ENCODE assay signal across 15 cellular contexts in the genomic region with DNA sequence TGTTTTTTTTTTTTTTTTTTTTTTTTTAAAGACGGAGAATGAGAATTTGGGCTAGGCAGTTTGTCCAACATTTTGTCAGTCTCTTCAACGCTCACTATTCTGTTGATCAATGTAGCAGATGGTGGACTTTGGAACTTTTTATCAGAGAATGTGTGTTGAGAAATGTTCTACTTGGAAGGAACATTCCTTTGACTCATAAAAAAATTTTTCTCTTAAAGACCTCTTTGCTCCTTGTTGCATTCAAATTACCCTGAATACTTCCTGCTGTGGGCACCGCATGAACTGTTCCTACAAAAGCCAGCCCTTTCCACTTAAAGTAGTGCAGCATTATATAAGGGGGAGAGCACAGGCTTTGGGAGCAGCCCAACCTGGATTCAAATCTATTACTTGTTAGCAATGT.
DNase-seq lines count a peak whose midpoint lies in the region; ATAC-seq, FAIRE-seq and TF ChIP-seq lines count a peak whose summit lies in the region.
"Had no signal": no experiment of that assay in that cellular context is flagged by ENCODE, and none has a peak within 500 bp of the region (broad histone marks: within the 10 kb centered on the region; RNA-seq: fewer than 3 reads in every experiment).

No MANE protein-coding gene starts in this region.

- H2BK12ac ChIP-seq in mesenchymal stem cell (ENCODE audit: low read length in 2 of 2): no peak overlapping the region

- H3K36me3 ChIP-seq in mesenchymal stem cell (ENCODE audit: control insufficient read depth in 1 of 2, insufficient read depth in 2 of 2, low read depth in 1 of 2, low read length in 2 of 2): peaks cover 0 to 10% of the 10 kb centered on the region in 2 experiments
- H3K36me3 ChIP-seq in suprapubic skin: no peaks in the 10 kb centered on the region

- H3K9ac ChIP-seq in mesenchymal stem cell (ENCODE audit: low read length): no peak overlapping the region

- H4K8ac ChIP-seq in mesenchymal stem cell (ENCODE audit: low read length): no peak overlapping the region

- H3K9me3 ChIP-seq in A549 (no peaks in the 10 kb centered on the region), mesenchymal stem cell (ENCODE audit: control insufficient read depth, low read length) (no peaks in the 10 kb centered on the region), suprapubic skin (no peaks in the 10 kb centered on the region)
- H3K9me3 ChIP-seq: SJSA1 had no signal

- peak; percentile 68 to 89; a peak in 5 of 6 replicates for ATAC-seq in A549
- no peak for ATAC-seq in HG03521 (IDR thresholded peaks at IDR 0.05; ENCODE audit: unreplicated experiment)
- ATAC-seq: activated CD4-positive, CD25-positive, alpha-beta regulatory T cell treated with anti-CD3 and anti-CD28 coated beads, Interleukin-2, amount 50 U/mL, for 24 hours had no signal

- no peak overlapping the region for H2AFZ ChIP-seq in mesenchymal stem cell (ENCODE audit: low read depth, low read length)

- H3K27ac ChIP-seq in A549 (peak overlapping the region; percentile 70; a peak in 5 of 6 replicates), mesenchymal stem cell (ENCODE audit: low read length, poor library complexity, severe bottlenecking) (no peak overlapping the region), suprapubic skin (no peak overlapping the region)
- H3K27ac ChIP-seq: SJSA1 had no signal

- TF ChIP-seq POLR2A in A549 (IDR thresholded peaks at IDR 0.05; ENCODE audit: low read length): no peak
- no peak for TF ChIP-seq POLR2A in suprapubic skin (IDR thresholded peaks at IDR 0.05)

- TF ChIP-seq RAD21 in A549 (conservative IDR thresholded peaks at IDR 0.05 in 1 of 2, IDR thresholded peaks at IDR 0.05 in 1 of 2): no peak; a peak in 1 of 5 replicates

- H3K18ac ChIP-seq in mesenchymal stem cell (ENCODE audit: low read depth in 1 of 2, low read length in 2 of 2): no peak overlapping the region

- WGBS in A549 (ENCODE audit: missing lambda C conversion rate): 12% methylated on average over 3 of the region's 3 CpGs
- 0% methylated on average over 1 of the region's 3 CpGs for WGBS in mesenchymal stem cell
- 74% methylated on average over 3 of the region's 3 CpGs for WGBS in suprapubic skin

- H3K4ac ChIP-seq in mesenchymal stem cell (ENCODE audit: low read depth in 1 of 2, low read length in 2 of 2): no peak overlapping the region

- peaks cover 29% of the 10 kb centered on the region for H3K4me1 ChIP-seq in A549
- H3K4me1 ChIP-seq in mesenchymal stem cell (ENCODE audit: control insufficient read depth, insufficient read depth, low read depth, low read length): peaks cover 4% of the 10 kb centered on the region
- H3K4me1 ChIP-seq in suprapubic skin: peaks cover 10% of the 10 kb centered on the region
- H3K4me1 ChIP-seq: SJSA1 had no signal

- H4K91ac ChIP-seq in mesenchymal stem cell (ENCODE audit: low read length): no peak overlapping the region

- H3K79me1 ChIP-seq in mesenchymal stem cell (replicated peaks; ENCODE audit: low read length, poor library complexity, severe bottlenecking): peaks cover 21% of the 10 kb centered on the region

- no peak overlapping the region for H3K23ac ChIP-seq in mesenchymal stem cell (ENCODE audit: low read length in 2 of 2)

- TF ChIP-seq CTCF in A549 (IDR thresholded peaks at IDR 0.05) (no peak), suprapubic skin (IDR thresholded peaks at IDR 0.05) (no peak)

- DNase-seq in A549 (ENCODE audit: low read depth in 1 of 2, low spot score in 1 of 2): peak in 1 of 2 experiments; percentile 65
- peak; percentile 21 for DNase-seq in HuH-7.5 (ENCODE audit: low spot score)
- peak; percentile 44 for DNase-seq in fibroblast of peridontal ligament (ENCODE audit: extremely low read depth)
- peak; percentile 51 for DNase-seq in mesenchymal stem cell
- no peak for DNase-seq in suprapubic skin (ENCODE audit: low spot score in 2 of 2)
- DNase-seq in activated CD8-positive, alpha-beta memory T cell treated with anti-CD3 and anti-CD28 coated beads, Interleukin-2, amount 50 U/mL, for 48 hours: no peak
- no peak for DNase-seq in NK-92 treated with Interleukin-12 subunit alpha and Interleukin-12 subunit beta, amount 100 ng/mL, for 24 hours (lab: John Stamatoyannopoulos, UW)
- DNase-seq: activated T-cell treated with anti-CD3 and anti-CD28 coated beads, Interleukin-2, amount 50 U/mL, for 48 hours; anterior cingulate cortex had no signal

- TF ChIP-seq EP300 in A549 (IDR thresholded peaks at IDR 0.05) (no peak), suprapubic skin (IDR thresholded peaks at IDR 0.05) (no peak)

- H2BK5ac ChIP-seq in mesenchymal stem cell (ENCODE audit: low read depth, low read length, poor library complexity, severe bottlenecking): no peak overlapping the region

- no peak overlapping the region for H2BK15ac ChIP-seq in mesenchymal stem cell (ENCODE audit: low read depth, poor library complexity, severe bottlenecking)

- no peak overlapping the region for H2BK120ac ChIP-seq in mesenchymal stem cell (ENCODE audit: low read depth, low read length)

- H3K4me2 ChIP-seq in A549: peak overlapping the region; percentile 73
- H3K4me2 ChIP-seq in mesenchymal stem cell (ENCODE audit: low read length, poor library complexity, severe bottlenecking): no peak overlapping the region
- H3K4me2 ChIP-seq: smooth muscle cell had no signal

- H3K14ac ChIP-seq in mesenchymal stem cell (ENCODE audit: low read length in 2 of 2): no peak overlapping the region

- FAIRE-seq in A549 (lab: Jason Lieb, UNC): no peak
- FAIRE-seq: endometrium, GM12892 had no signal

- H2AK5ac ChIP-seq in mesenchymal stem cell (ENCODE audit: low read length, severe bottlenecking): no peak overlapping the region

- CTCF ChIA-PET in A549 (lab: Yijun Ruan, JAX): no interaction called here

- no peaks in the 10 kb centered on the region for H3K27me3 ChIP-seq in mesenchymal stem cell (ENCODE audit: control insufficient read depth in 1 of 2, insufficient read depth in 1 of 2, low read length in 2 of 2)
- no peaks in the 10 kb centered on the region for H3K27me3 ChIP-seq in suprapubic skin
- H3K27me3 ChIP-seq: SJSA1 had no signal

- no peak overlapping the region for H3K4me3 ChIP-seq in A549
- H3K4me3 ChIP-seq in mesenchymal stem cell (ENCODE audit: insufficient read depth in 1 of 2, low read depth in 1 of 2, low read length in 2 of 2): no peak overlapping the region
- no peak overlapping the region for H3K4me3 ChIP-seq in suprapubic skin
- H3K4me3 ChIP-seq: SJSA1, smooth muscle cell had no signal

- POLR2A ChIA-PET in A549 (lab: Yijun Ruan, JAX): no interaction called here

TF ChIP-seq in A549, 52 proteins besides CTCF, POLR2A, EP300 and RAD21 (continues in another document):
- TF ChIP-seq ZNF302 (CRISPR knock-in tag; IDR thresholded peaks at IDR 0.05) (no peak), TFCP2L1 (CRISPR knock-in tag; IDR thresholded peaks at IDR 0.05) (no peak), JUN (IDR thresholded peaks at IDR 0.05) (0 out of 5 replicates have a peak, but pooled peaks of 1 of the 2 experiments have one; percentile 21), CHD4 (IDR thresholded peaks at IDR 0.05; ENCODE audit: borderline replicate concordance) (no peak), KDM1A (IDR thresholded peaks at IDR 0.05; ENCODE audit: low read depth) (no peak), ZSCAN20 (CRISPR knock-in tag; IDR thresholded peaks at IDR 0.05) (no peak), SMC3 (IDR thresholded peaks at IDR 0.05) (0 out of 3 replicates have a peak, but pooled peaks have one; percentile 4), KDM5A (IDR thresholded peaks at IDR 0.05) (no peak), CEBPB (IDR thresholded peaks at IDR 0.05) (peak in 1 of 2 experiments; percentile 38; a peak in 1 of 4 replicates), PHF8 (IDR thresholded peaks at IDR 0.05; ENCODE audit: borderline replicate concordance, low read depth) (no peak), ESRRA (IDR thresholded peaks at IDR 0.05; ENCODE audit: borderline replicate concordance, low read length) (no peak), HOXA7 (CRISPR knock-in tag; IDR thresholded peaks at IDR 0.05) (no peak)
- TF ChIP-seq, protein P1, sequence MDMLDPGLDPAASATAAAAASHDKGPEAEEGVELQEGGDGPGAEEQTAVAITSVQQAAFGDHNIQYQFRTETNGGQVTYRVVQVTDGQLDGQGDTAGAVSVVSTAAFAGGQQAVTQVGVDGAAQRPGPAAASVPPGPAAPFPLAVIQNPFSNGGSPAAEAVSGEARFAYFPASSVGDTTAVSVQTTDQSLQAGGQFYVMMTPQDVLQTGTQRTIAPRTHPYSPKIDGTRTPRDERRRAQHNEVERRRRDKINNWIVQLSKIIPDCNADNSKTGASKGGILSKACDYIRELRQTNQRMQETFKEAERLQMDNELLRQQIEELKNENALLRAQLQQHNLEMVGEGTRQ (IDR thresholded peaks at IDR 0.05): no peak
- TF ChIP-seq, protein P2, sequence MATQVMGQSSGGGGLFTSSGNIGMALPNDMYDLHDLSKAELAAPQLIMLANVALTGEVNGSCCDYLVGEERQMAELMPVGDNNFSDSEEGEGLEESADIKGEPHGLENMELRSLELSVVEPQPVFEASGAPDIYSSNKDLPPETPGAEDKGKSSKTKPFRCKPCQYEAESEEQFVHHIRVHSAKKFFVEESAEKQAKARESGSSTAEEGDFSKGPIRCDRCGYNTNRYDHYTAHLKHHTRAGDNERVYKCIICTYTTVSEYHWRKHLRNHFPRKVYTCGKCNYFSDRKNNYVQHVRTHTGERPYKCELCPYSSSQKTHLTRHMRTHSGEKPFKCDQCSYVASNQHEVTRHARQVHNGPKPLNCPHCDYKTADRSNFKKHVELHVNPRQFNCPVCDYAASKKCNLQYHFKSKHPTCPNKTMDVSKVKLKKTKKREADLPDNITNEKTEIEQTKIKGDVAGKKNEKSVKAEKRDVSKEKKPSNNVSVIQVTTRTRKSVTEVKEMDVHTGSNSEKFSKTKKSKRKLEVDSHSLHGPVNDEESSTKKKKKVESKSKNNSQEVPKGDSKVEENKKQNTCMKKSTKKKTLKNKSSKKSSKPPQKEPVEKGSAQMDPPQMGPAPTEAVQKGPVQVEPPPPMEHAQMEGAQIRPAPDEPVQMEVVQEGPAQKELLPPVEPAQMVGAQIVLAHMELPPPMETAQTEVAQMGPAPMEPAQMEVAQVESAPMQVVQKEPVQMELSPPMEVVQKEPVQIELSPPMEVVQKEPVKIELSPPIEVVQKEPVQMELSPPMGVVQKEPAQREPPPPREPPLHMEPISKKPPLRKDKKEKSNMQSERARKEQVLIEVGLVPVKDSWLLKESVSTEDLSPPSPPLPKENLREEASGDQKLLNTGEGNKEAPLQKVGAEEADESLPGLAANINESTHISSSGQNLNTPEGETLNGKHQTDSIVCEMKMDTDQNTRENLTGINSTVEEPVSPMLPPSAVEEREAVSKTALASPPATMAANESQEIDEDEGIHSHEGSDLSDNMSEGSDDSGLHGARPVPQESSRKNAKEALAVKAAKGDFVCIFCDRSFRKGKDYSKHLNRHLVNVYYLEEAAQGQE (IDR thresholded peaks at IDR 0.05): no peak
- TF ChIP-seq, protein P3, sequence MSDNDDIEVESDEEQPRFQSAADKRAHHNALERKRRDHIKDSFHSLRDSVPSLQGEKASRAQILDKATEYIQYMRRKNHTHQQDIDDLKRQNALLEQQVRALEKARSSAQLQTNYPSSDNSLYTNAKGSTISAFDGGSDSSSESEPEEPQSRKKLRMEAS (IDR thresholded peaks at IDR 0.05): no peak

Comparison
In these comparisons a context has a peak if more than half of its experiments do, and no peak if none do; other contexts are left out.
1. DNase-seq: peak in HuH-7.5 (single experiment), fibroblast of peridontal ligament (single experiment) and mesenchymal stem cell (single experiment); none in suprapubic skin (0 of 2), activated CD8-positive, alpha-beta memory T cell treated with anti-CD3 and anti-CD28 coated beads, Interleukin-2, amount 50 U/mL, for 48 hours (single experiment) and NK-92 treated with Interleukin-12 subunit alpha and Interleukin-12 subunit beta, amount 100 ng/mL, for 24 hours (single experiment).
2. H3K27ac ChIP-seq: peak in A549 (2 of 2); none in mesenchymal stem cell (single experiment) and suprapubic skin (single experiment).